8 cellular contexts compared by ENCODE assay signal in the genomic region with DNA sequence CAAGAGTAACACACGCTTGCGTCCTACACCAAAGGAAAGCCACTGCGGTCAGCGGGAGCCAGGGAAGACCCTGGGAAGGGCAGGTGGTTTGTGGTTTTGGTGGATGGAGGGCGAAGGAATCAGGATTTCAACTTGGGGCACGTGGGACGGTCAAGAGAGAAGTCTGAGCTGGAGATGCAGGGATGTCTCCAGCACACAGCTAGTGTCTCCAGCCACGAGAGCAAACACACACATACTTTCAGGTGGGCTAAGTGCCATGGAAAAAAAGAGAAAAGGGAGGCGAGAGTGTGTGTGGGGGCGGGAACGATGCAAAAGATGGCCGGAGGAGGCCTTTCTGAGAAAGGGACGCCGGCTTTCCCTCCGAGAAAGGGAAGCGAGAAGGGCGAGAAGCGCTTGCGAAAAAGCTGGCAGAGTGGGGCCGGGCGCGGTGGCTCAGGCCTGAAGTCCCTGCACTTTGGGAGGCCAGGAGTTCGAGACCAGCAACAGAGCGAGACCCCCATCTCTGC. TPM values are rescaled to one million over a fixed set of nuclear protein-coding genes. Genes with fewer than 3 reads are reported as not detected.
DNase-seq lines count a peak whose midpoint lies in the region; ATAC-seq, FAIRE-seq and TF ChIP-seq lines count a peak whose summit lies in the region.

No MANE protein-coding gene starts in this region.

- no peaks in the 10 kb centered on the region for H3K9me3 ChIP-seq in K562 (replicated peaks; ENCODE audit: control insufficient read depth, insufficient read depth, low read depth, low read length)

- no peak for FAIRE-seq in GM12892 (lab: Jason Lieb, UNC)
- FAIRE-seq in K562 (lab: Jason Lieb, UNC): no peak

- peaks cover 19% of the 10 kb centered on the region in 2 experiments for H3K4me1 ChIP-seq in K562 (replicated peaks in 1 of 2; ENCODE audit: control insufficient read depth in 2 of 2, insufficient read depth in 2 of 2, low read length in 2 of 2)

- WGBS in K562 (ENCODE audit: insufficient coverage, low coverage, missing lambda C conversion rate): 17% methylated on average over 23 of the region's 24 CpGs

- TF ChIP-seq CTCF in K562 (IDR thresholded peaks at IDR 0.05 in 2 of 3, conservative IDR thresholded peaks at IDR 0.05 in 1 of 3; ENCODE audit: insufficient read depth in 2 of 3, low read depth in 1 of 3, low read length in 3 of 3): no peak

- peak overlapping the region; percentile 94 to 97 for H3K9ac ChIP-seq in K562 (ENCODE audit: insufficient read depth in 1 of 2, low read depth in 2 of 2, low read length in 2 of 2)

- no peak for ATAC-seq in K562
- no peak for ATAC-seq in GM19397 (IDR thresholded peaks at IDR 0.05; ENCODE audit: unreplicated experiment)

- BruUV-seq in K562 (replicated peaks; lab: Mats Ljungman, UMichigan): no TSS peak

- no peak for TF ChIP-seq RAD21 in K562 (CRISPR knock-in tag; conservative IDR thresholded peaks at IDR 0.05 in 1 of 2, IDR thresholded peaks at IDR 0.05 in 1 of 2)

- H3K9me1 ChIP-seq in K562 (ENCODE audit: control insufficient read depth, insufficient read depth, low read length): no peaks in the 10 kb centered on the region

- DNase-seq in GM12892 (ENCODE audit: insufficient read length) (peak; percentile 25), RPMI8226 (peak; percentile 41), K562 (ENCODE audit: extremely low read depth in 1 of 4, low spot score in 3 of 4) (peak; percentile 35 to 61 (median 44)), islet precursor cell (peak; percentile 60), NCI-H187 (lab: John Stamatoyannopoulos, UW) (no peak), ACHN (no peak)
- DNase-seq in stimulated activated CD4-positive, alpha-beta T cell treated with anti-CD3 and anti-CD28 coated beads, Interleukin-12 subunit alpha, Interleukin-12 subunit beta, amount 100 ng/mL, for 4 hours: peak; percentile 30

- CTCF ChIA-PET in K562 (lab: Yijun Ruan, JAX; ENCODE audit: low intra/inter-chr PET ratio): interaction anchor here (0.7 kb wide), 1 partner anchor 459 kb away, joined by 5 read pairs; no protein-coding TSS in a partner anchor

- peaks cover 47% of the 10 kb centered on the region for H3K79me2 ChIP-seq in K562 (ENCODE audit: control insufficient read depth, insufficient read depth, low read length)

- peaks cover 2 to 6% of the 10 kb centered on the region in 2 experiments; a peak in 2 of 5 replicates for H3K27me3 ChIP-seq in K562 (ENCODE audit: control insufficient read depth in 2 of 2, insufficient read depth in 2 of 2, low read length in 2 of 2)

- H3K4me3 ChIP-seq in K562: peak overlapping the region; percentile 96

- in situ Hi-C loops in K562 (cut with MboI): no loop called here
- in situ Hi-C loops in ACHN (cut with HindIII; ENCODE audit: low pct_ligation_motif_present, low pct_unique_long_range_greater_than_20kb, low sequenced_read_pairs): no loop called here

- peak overlapping the region; percentile 41; the same call in 2 of the 3 replicates for H3K27ac ChIP-seq in K562 (ENCODE audit: extremely low read depth, low read depth, low read length)

- no peak for TF ChIP-seq EP300 in K562 (IDR thresholded peaks at IDR 0.05; ENCODE audit: low read length)

- peaks cover 27% of the 10 kb centered on the region for H3K36me3 ChIP-seq in K562 (ENCODE audit: control insufficient read depth, insufficient read depth, low read length)

- H3K4me2 ChIP-seq in K562 (ENCODE audit: insufficient read depth, low read length): peak overlapping the region; percentile 99

- TF ChIP-seq POLR2A in GM12892 (IDR thresholded peaks at IDR 0.05; ENCODE audit: low read depth, low read length): no peak
- TF ChIP-seq POLR2A in K562 (conservative IDR thresholded peaks at IDR 0.05): no peak

- intact Hi-C loops in K562 (cut with micrococcal nuclease): loop anchor here (5.0 kb wide), 1 partner anchor 106 kb away; a partner anchor contains a TSS

- POLR2A ChIA-PET in K562 (lab: Yijun Ruan, JAX): interaction anchor here (0.6 to 1.4 kb wide), 13 partner anchors 8 to 302 kb away, joined by 3 to 13 read pairs (median 3); a partner anchor contains a TSS

- H4K20me1 ChIP-seq in K562 (replicated peaks; ENCODE audit: control insufficient read depth, insufficient read depth, low read length): peaks cover 21% of the 10 kb centered on the region

- peak overlapping the region; percentile 71 for H2AFZ ChIP-seq in K562 (ENCODE audit: low read depth, low read length)

TF ChIP-seq in K562, 482 proteins besides CTCF, POLR2A, EP300 and RAD21 (continues in another document):
- 0 out of 2 replicates have a peak, but pooled peaks have one; percentile 14 for TF ChIP-seq ZKSCAN1 (IDR thresholded peaks at IDR 0.05; ENCODE audit: low read depth, low read length)
- TF ChIP-seq NFYB (IDR thresholded peaks at IDR 0.05; ENCODE audit: extremely low read depth, insufficient read length): no peak
- TF ChIP-seq EGR1 (conservative IDR thresholded peaks at IDR 0.05): peak; percentile 81
- TF ChIP-seq, protein P1, sequence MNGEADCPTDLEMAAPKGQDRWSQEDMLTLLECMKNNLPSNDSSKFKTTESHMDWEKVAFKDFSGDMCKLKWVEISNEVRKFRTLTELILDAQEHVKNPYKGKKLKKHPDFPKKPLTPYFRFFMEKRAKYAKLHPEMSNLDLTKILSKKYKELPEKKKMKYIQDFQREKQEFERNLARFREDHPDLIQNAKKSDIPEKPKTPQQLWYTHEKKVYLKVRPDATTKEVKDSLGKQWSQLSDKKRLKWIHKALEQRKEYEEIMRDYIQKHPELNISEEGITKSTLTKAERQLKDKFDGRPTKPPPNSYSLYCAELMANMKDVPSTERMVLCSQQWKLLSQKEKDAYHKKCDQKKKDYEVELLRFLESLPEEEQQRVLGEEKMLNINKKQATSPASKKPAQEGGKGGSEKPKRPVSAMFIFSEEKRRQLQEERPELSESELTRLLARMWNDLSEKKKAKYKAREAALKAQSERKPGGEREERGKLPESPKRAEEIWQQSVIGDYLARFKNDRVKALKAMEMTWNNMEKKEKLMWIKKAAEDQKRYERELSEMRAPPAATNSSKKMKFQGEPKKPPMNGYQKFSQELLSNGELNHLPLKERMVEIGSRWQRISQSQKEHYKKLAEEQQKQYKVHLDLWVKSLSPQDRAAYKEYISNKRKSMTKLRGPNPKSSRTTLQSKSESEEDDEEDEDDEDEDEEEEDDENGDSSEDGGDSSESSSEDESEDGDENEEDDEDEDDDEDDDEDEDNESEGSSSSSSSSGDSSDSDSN (IDR thresholded peaks at IDR 0.05; ENCODE audit: borderline replicate concordance in 1 of 2, low read depth in 2 of 2, low read length in 2 of 2): no peak
- TF ChIP-seq TAF1 (IDR thresholded peaks at IDR 0.05; ENCODE audit: control insufficient read depth, extremely low read depth, insufficient read depth, low read length, severe bottlenecking): peak; percentile 19
- TF ChIP-seq ETV1 (tag; conservative IDR thresholded peaks at IDR 0.05; ENCODE audit: low read depth): no peak
- TF ChIP-seq ZBTB1 (CRISPR knock-in tag; IDR thresholded peaks at IDR 0.05; ENCODE audit: borderline replicate concordance, low read depth): 0 out of 2 replicates have a peak, but pooled peaks have one; percentile 41
- TF ChIP-seq L3MBTL2 (IDR thresholded peaks at IDR 0.05): peak; percentile 58
- TF ChIP-seq, protein P2, sequence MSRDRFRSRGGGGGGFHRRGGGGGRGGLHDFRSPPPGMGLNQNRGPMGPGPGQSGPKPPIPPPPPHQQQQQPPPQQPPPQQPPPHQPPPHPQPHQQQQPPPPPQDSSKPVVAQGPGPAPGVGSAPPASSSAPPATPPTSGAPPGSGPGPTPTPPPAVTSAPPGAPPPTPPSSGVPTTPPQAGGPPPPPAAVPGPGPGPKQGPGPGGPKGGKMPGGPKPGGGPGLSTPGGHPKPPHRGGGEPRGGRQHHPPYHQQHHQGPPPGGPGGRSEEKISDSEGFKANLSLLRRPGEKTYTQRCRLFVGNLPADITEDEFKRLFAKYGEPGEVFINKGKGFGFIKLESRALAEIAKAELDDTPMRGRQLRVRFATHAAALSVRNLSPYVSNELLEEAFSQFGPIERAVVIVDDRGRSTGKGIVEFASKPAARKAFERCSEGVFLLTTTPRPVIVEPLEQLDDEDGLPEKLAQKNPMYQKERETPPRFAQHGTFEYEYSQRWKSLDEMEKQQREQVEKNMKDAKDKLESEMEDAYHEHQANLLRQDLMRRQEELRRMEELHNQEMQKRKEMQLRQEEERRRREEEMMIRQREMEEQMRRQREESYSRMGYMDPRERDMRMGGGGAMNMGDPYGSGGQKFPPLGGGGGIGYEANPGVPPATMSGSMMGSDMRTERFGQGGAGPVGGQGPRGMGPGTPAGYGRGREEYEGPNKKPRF (IDR thresholded peaks at IDR 0.05; ENCODE audit: low read depth, low read length): no peak
- TF ChIP-seq CC2D1A (IDR thresholded peaks at IDR 0.05): no peak
- no peak for TF ChIP-seq SMAD3 (CRISPR knock-in tag; conservative IDR thresholded peaks at IDR 0.05)

RNA-seq across cellular contexts. Expression of a gene that starts 1.4 kb away (rescaled TPM):
- polyA plus RNA-seq in GM12892 (2012; ENCODE audit: missing spikeins): 89.8 TPM
- 217 and 656 TPM in 2 replicates for total RNA-seq in K562 (2011; cell fraction: chromatin; rRNA removed; ENCODE audit: low replicate concordance)
- 132 and 167 TPM in 2 replicates for total RNA-seq in K562 (2011; cell fraction: nucleolus; rRNA removed)
- 277 and 407 TPM in 2 replicates for total RNA-seq in K562 (2011; cell fraction: nucleoplasm; rRNA removed)
- 54.5 and 59.4 TPM in 2 replicates for total RNA-seq in K562 (2014; rRNA removed)
- total RNA-seq in K562 (2014; rRNA removed; fragmentation: Illumina TruSeq; extraction: Trizol): 81.0 and 89.6 TPM in 2 replicates
- 86.4 and 86.7 TPM in 2 replicates for total RNA-seq in K562 (2015; rRNA removed; fragmentation: Illumina TruSeq; extraction: Trizol)
- total RNA-seq in K562 (2021): 200 and 225 TPM in 2 replicates
- 76.5 and 152 TPM in 2 replicates for polyA plus RNA-seq in K562 (2011; rRNA removed)
- 38.3 and 58.6 TPM in 2 replicates for polyA plus RNA-seq in K562 (2011; cell fraction: cytosol; rRNA removed)
- 322 and 323 TPM in 2 replicates for polyA plus RNA-seq in K562 (2011; cell fraction: nucleus; rRNA removed)
- polyA plus RNA-seq in K562 (2012): 92.3 and 93.9 TPM in 2 replicates
- 152 and 179 TPM in 2 replicates for polyA plus RNA-seq in K562 (2014; fragmentation: Illumina TruSeq; extraction: Trizol)
- polyA plus RNA-seq in K562 (2014; fragmentation: Nextera tagmentation; extraction: Ambion mirVana): 100 to 1,000 TPM; 115 to 268 TPM
- polyA plus RNA-seq in K562 (2014; rRNA removed): 112 and 141 TPM in 2 replicates
- polyA minus RNA-seq in K562 (2011; rRNA and poly(A)+ RNA removed): 132 and 178 TPM in 2 replicates
- polyA minus RNA-seq in K562 (2011; cell fraction: cytosol; rRNA and poly(A)+ RNA removed): 73.1 and 83.0 TPM in 2 replicates
- 176 and 371 TPM in 2 replicates for polyA minus RNA-seq in K562 (2011; cell fraction: nucleus; rRNA and poly(A)+ RNA removed)

Comparison
In these comparisons a context has a peak if more than half of its experiments do, and no peak if none do; other contexts are left out.
1. DNase-seq: peak in GM12892 (single experiment), RPMI8226 (single experiment), K562 (4 of 4), islet precursor cell (single experiment) and stimulated activated CD4-positive, alpha-beta T cell treated with anti-CD3 and anti-CD28 coated beads, Interleukin-12 subunit alpha, Interleukin-12 subunit beta, amount 100 ng/mL, for 4 hours (single experiment); none in NCI-H187 (0 of 2) and ACHN (single experiment).